In the genomic region with DNA sequence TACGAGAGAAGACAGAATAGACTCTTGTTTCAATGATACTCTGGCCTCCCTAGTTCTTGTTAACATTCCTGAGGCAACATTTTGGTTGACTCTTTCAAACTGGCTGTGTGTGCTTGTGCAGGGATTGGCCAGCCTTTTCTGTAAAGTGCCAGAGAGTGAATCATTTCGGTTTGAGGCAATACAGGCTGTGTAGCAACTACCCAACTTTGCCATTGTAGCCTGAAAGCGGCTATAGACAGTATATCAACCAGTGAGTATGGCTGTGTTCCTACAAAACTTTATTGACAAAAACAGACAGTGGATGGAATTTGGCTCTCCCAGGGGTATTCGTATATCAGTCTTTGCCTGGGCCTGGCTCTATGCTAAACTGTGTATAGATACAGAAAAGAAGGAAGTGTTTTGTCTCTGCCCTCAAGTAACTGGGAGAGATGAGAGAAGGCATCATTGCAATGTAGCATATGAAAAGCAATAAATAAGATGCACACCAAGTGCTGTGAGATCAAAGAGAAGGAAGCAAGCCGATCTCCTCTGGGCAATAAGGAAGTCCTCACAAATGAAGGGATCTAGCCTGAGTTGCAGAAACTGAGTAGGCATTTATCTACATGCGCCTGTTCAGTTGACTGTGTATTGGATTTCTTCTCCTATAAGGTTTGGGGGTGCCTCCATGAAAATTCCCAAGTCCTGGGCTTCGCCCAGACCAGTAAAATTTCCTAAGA, we compare ENCODE assay signal across 9 cellular contexts.
A peak's percentile ranks its signal among the peaks of the same experiment; 100 is the strongest.
DNase-seq lines count a peak whose midpoint lies in the region; ATAC-seq and TF ChIP-seq lines count a peak whose summit lies in the region.
"Had no signal": no experiment of that assay in that cellular context is flagged by ENCODE, and none has a peak within 500 bp of the region (broad histone marks: within the 10 kb centered on the region; RNA-seq: fewer than 3 reads in every experiment).

No MANE protein-coding gene starts in this region.

- POLR2A ChIA-PET in MCF 10A (lab: Yijun Ruan, JAX), result interaction anchor here (0.6 to 2.7 kb wide), 8 partner anchors 12 to 991 kb away, joined by 3 to 15 read pairs (median 6); no protein-coding TSS in a partner anchor

- H3K27me3 Mint-ChIP-seq in MCF 10A (ENCODE audit: insufficient read depth, unreplicated experiment), result no peaks in the 10 kb centered on the region

- H3K36me3 ChIP-seq in left lung (no peaks in the 10 kb centered on the region), aorta (ENCODE audit: control insufficient read depth in 1 of 2, insufficient read depth in 2 of 2, low read length in 1 of 2) (no peaks in the 10 kb centered on the region)

- H3K36me3 Mint-ChIP-seq in MCF 10A (ENCODE audit: insufficient read depth, unreplicated experiment), result peaks cover 10% of the 10 kb centered on the region

- DNase-seq in DMS53 (lab: John Stamatoyannopoulos, UW) (peak; percentile 6), DMS53 treated with DMSO at 0.1 percent for 48 hours (lab: John Stamatoyannopoulos, UW; ENCODE audit: unreplicated experiment) (no peak), MCF 10A (ENCODE audit: unreplicated experiment) (peak; percentile 97), left lung (no peak), aorta (no peak)
- DNase-seq in activated CD4-positive, alpha-beta T cell treated with anti-CD3 and anti-CD28 coated beads for 48 hours, result no peak
- no peak for DNase-seq in activated CD4-positive, alpha-beta T cell treated with anti-CD3 and anti-CD28 coated beads for 1 hour
- DNase-seq: activated CD4-positive, alpha-beta T cell treated with anti-CD3 and anti-CD28 coated beads for 36 hours had no signal

- no TSS peak for BruUV-seq in MCF 10A (replicated peaks; lab: Mats Ljungman, UMichigan)

- intact Hi-C loops in MCF 10A (cut with micrococcal nuclease), result loop anchor here (1.0 to 5.0 kb wide), 4 partner anchors 210 to 319 kb away; no protein-coding TSS in a partner anchor
- intact Hi-C loops in left lung (cut with DNase I), result no loop called here
- intact Hi-C loops in aorta (cut with DNase I), result no loop called here

- peak overlapping the region; percentile 85 for H3K27ac Mint-ChIP-seq in MCF 10A (ENCODE audit: low read depth, unreplicated experiment)
- H3K27ac Mint-ChIP-seq: activated CD4-positive, alpha-beta T cell treated with anti-CD3 and anti-CD28 coated beads for 36 hours had no signal

- peak overlapping the region in 1 of 2 donors; percentile 19 for H3K27ac ChIP-seq in left lung
- no peak overlapping the region for H3K27ac ChIP-seq in aorta (ENCODE audit: low read depth in 1 of 2, low read length in 2 of 2)

- H3K4me1 Mint-ChIP-seq in MCF 10A (ENCODE audit: insufficient read depth, unreplicated experiment), result peaks cover 55% of the 10 kb centered on the region
- H3K4me1 Mint-ChIP-seq: activated CD4-positive, alpha-beta T cell treated with anti-CD3 and anti-CD28 coated beads for 36 hours had no signal

- peak overlapping the region; percentile 42 for H3K4me3 Mint-ChIP-seq in MCF 10A (ENCODE audit: unreplicated experiment)
- H3K4me3 Mint-ChIP-seq: activated CD4-positive, alpha-beta T cell treated with anti-CD3 and anti-CD28 coated beads for 36 hours had no signal

- H3K9me3 ChIP-seq in left lung (no peaks in the 10 kb centered on the region), aorta (ENCODE audit: control insufficient read depth, low read length) (no peaks in the 10 kb centered on the region)

- H3K4me3 ChIP-seq in left lung, result no peak overlapping the region
- H3K4me3 ChIP-seq in aorta (ENCODE audit: low read length in 2 of 2), result no peak overlapping the region

- 61 to 65% methylated on average over 7 of the region's 7 CpGs for WGBS in aorta, 2 donors

- H3K4me1 ChIP-seq in left lung (peaks cover 8 to 25% of the 10 kb centered on the region in 2 donors), aorta (ENCODE audit: control insufficient read depth in 1 of 2, insufficient read depth in 2 of 2, low read length in 2 of 2) (peaks cover 0 to 1% of the 10 kb centered on the region in 2 donors)

- TF ChIP-seq CTCF in MCF 10A (IDR thresholded peaks at IDR 0.05; ENCODE audit: unreplicated experiment), result no peak
- no peak for TF ChIP-seq CTCF in left lung (IDR thresholded peaks at IDR 0.05)

- H3K27me3 ChIP-seq in left lung (no peaks in the 10 kb centered on the region), aorta (ENCODE audit: control insufficient read depth in 1 of 2, insufficient read depth in 2 of 2, low read length in 1 of 2) (no peaks in the 10 kb centered on the region)

- CTCF ChIA-PET in MCF 10A (lab: Yijun Ruan, JAX), result no interaction called here

- H3K9me3 Mint-ChIP-seq in MCF 10A (ENCODE audit: unreplicated experiment), result no peaks in the 10 kb centered on the region

- ATAC-seq in left lung (peak; percentile 83), aorta (ENCODE audit: low FRiP score) (peak; percentile 84), HG02885 (IDR thresholded peaks at IDR 0.05; ENCODE audit: poor library complexity, unreplicated experiment) (no peak)
- ATAC-seq: activated CD4-positive, alpha-beta T cell treated with anti-CD3 and anti-CD28 coated beads for 36 hours had no signal

Comparison
In these comparisons a context has a peak if more than half of its experiments do, and no peak if none do; other contexts are left out.
1. DNase-seq: peak in DMS53 (single experiment) and MCF 10A (single experiment); none in DMS53 treated with DMSO at 0.1 percent for 48 hours (single experiment), left lung (0 of 2), aorta (0 of 2), activated CD4-positive, alpha-beta T cell treated with anti-CD3 and anti-CD28 coated beads for 48 hours (single experiment) and activated CD4-positive, alpha-beta T cell treated with anti-CD3 and anti-CD28 coated beads for 1 hour (single experiment).